1 cellular context compared by ENCODE assay signal in genomic region chr14:103141117-103141796, GRCh38.
TF ChIP-seq lines count a peak whose summit lies in the region.

No MANE protein-coding gene starts in this region.

TF ChIP-seq in IMR-90, 13 proteins besides CTCF, POLR2A, EP300 and RAD21:
- no peak for TF ChIP-seq ELK1 (IDR thresholded peaks at IDR 0.05; ENCODE audit: borderline replicate concordance, low read depth, low read length)
- TF ChIP-seq SMC3 (IDR thresholded peaks at IDR 0.05; ENCODE audit: low read depth, low read length), result peak; percentile 54
